Comparison of ENCODE assay signal across 25 cellular contexts in the genomic region with DNA sequence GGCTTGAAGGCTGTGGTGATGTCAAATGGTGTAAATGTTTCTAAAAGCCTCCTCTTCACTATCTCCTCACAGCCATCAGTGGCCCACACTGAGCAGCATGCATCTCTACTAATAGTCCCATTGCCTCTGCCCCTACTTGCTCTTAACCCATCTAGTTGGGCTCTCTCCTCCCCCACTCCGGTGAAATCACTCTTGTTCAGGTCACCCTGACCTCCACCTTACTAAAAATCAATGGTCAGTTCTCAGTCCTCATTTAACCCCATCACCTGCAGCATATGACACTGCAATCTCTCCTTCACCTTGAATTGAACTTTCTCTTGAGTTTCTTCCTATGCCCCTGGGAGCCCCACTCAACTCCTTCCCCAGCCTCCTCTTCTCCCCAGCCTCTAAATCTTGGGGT.
"Had no signal": no experiment of that assay in that cellular context is flagged by ENCODE, and none has a peak within 500 bp of the region (broad histone marks: within the 10 kb centered on the region; RNA-seq: fewer than 3 reads in every experiment).

No MANE protein-coding gene starts in this region.

- H3K27ac Mint-ChIP-seq: activated CD4-positive, alpha-beta T cell treated with anti-CD3 and anti-CD28 coated beads, Interleukin-2, amount 10 ng/mL, durations not matched to agents 24 days and 14 days; activated CD8-positive, alpha-beta T cell treated with anti-CD3 and anti-CD28 coated beads, Interleukin-2, amount 10 ng/mL, durations not matched to agents 7 days and 5 days; activated naive CD8-positive, alpha-beta T cell; activated T-cell treated with anti-CD3 and anti-CD28 coated beads, Interleukin-2, amount 50 U/mL, for 24 hours; activated T-helper 2 cell treated with anti-CD3 and anti-CD28 coated beads, Interferon-gamma antibody, Interleukin-2, Interleukin-4, amounts not matched to agents 10 μg/mL and 5 μg/mL and 100 μg/mL, durations not matched to agents 14 hours and 24 hours and 36 hours; T-helper 2 cell treated with Interferon-gamma antibody and Interleukin-4, amounts not matched to agents 5 μg/mL and 100 μg/mL, for 36 hours had no signal

- H3K36me3 ChIP-seq: ascending aorta had no signal

- H3K9me3 ChIP-seq: ascending aorta, SJCRH30 had no signal

- H3K27me3 Mint-ChIP-seq: activated CD4-positive, alpha-beta T cell treated with anti-CD3 and anti-CD28 coated beads, Interleukin-2, amount 10 ng/mL, durations not matched to agents 24 days and 14 days; activated naive CD8-positive, alpha-beta T cell; activated T-cell treated with anti-CD3 and anti-CD28 coated beads, Interleukin-2, amount 50 U/mL, for 24 hours had no signal

- DNase-seq: activated CD4-positive, alpha-beta T cell treated with anti-CD3 and anti-CD28 coated beads, Interleukin-2, amount 10 ng/mL, durations not matched to agents 24 days and 14 days; activated CD4-positive, alpha-beta T cell treated with anti-CD3 and anti-CD28 coated beads, Interleukin-2, amount 50 U/mL, for 4 hours; activated CD8-positive, alpha-beta T cell treated with anti-CD3 and anti-CD28 coated beads, Interleukin-2, amount 10 ng/mL, durations not matched to agents 7 days and 5 days; activated gamma-delta T cell; activated naive CD4-positive, alpha-beta T cell treated with Interleukin-2 at 50 U/mL for 16 hours; activated T-cell treated with anti-CD3 and anti-CD28 coated beads, Interleukin-2, amount 50 U/mL, for 24 hours; amygdala; MM.1S; MV-4-11; NCI-H1092; NCI-H1436 treated with DMSO at 0.1 percent for 48 hours; NCI-H1694 treated with DMSO at 0.1 percent for 48 hours; NCI-H2029; NCI-H345; NCI-H524 treated with DMSO at 0.1 percent for 48 hours; SHP77; SJCRH30 had no signal

- H3K4me3 ChIP-seq: ascending aorta, SJCRH30, SK-N-MC had no signal

- H3K4me1 ChIP-seq: SJCRH30 had no signal

- FAIRE-seq: TTC549 had no signal

- ATAC-seq: activated CD8-positive, alpha-beta T cell treated with anti-CD3 and anti-CD28 coated beads, Interleukin-2, amount 10 ng/mL, durations not matched to agents 7 days and 5 days; Panc1 had no signal

- H3K9ac ChIP-seq: KMS-11 had no signal

- H3K27me3 ChIP-seq: ascending aorta, SJCRH30 had no signal

- H3K4me2 ChIP-seq: KMS-11 had no signal

- H3K9me3 Mint-ChIP-seq: activated CD4-positive, alpha-beta T cell treated with anti-CD3 and anti-CD28 coated beads, Interleukin-2, amount 10 ng/mL, durations not matched to agents 24 days and 14 days; activated T-cell treated with anti-CD3 and anti-CD28 coated beads, Interleukin-2, amount 50 U/mL, for 24 hours; activated T-helper 2 cell treated with anti-CD3 and anti-CD28 coated beads, Interferon-gamma antibody, Interleukin-2, Interleukin-4, amounts not matched to agents 10 μg/mL and 5 μg/mL and 100 μg/mL, durations not matched to agents 14 hours and 24 hours and 36 hours; T-helper 2 cell treated with Interferon-gamma antibody and Interleukin-4, amounts not matched to agents 5 μg/mL and 100 μg/mL, for 36 hours had no signal

- H3K4me3 Mint-ChIP-seq: activated CD4-positive, alpha-beta T cell treated with anti-CD3 and anti-CD28 coated beads, Interleukin-2, amount 10 ng/mL, durations not matched to agents 24 days and 14 days; activated CD8-positive, alpha-beta T cell treated with anti-CD3 and anti-CD28 coated beads, Interleukin-2, amount 10 ng/mL, durations not matched to agents 7 days and 5 days; activated naive CD8-positive, alpha-beta T cell; activated T-cell treated with anti-CD3 and anti-CD28 coated beads, Interleukin-2, amount 50 U/mL, for 24 hours; T-helper 2 cell treated with Interferon-gamma antibody and Interleukin-4, amounts not matched to agents 5 μg/mL and 100 μg/mL, for 36 hours had no signal

- H3K27ac ChIP-seq: ascending aorta, KMS-11, SJCRH30, SK-N-MC had no signal
